8 cellular contexts compared by ENCODE assay signal in the genomic region with DNA sequence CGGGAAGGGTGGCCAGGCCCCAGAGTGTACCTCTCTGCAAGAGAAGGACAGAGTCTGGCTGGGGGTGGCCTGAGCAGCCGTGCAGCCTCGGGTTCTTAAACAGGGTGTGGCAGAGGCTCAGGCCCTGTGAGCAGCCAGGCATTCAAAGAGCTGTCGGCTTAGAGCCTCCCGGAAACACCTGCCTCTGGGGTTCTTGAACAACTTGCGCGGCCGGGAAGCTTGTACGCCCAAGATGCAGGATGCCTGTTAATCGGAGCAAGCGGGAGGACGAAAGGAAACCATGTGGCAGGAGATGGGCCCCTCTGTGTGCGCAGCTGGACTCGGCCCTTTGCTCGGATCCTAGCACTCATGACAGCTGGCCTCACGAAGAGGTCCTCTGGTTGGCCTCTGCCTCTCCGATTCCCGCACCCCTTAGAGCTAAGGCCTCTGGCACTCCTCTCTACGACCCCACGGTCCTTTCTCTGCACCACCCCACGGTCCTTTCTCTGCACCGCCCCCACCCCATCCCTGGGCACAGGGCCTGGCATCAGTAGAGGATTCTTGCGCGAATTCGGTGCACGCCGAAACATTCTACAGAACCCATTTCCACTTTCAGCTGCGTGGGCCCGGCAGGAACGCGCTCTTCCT. TPM values are rescaled to one million over a fixed set of nuclear protein-coding genes. Genes with fewer than 3 reads are reported as not detected.
DNase-seq lines count a peak whose midpoint lies in the region; ATAC-seq and TF ChIP-seq lines count a peak whose summit lies in the region.

No MANE protein-coding gene starts in this region.

- in situ Hi-C loops in IMR-90 (cut with MboI; ENCODE audit: low sequenced_read_pairs): loop anchor here (5.0 to 10.0 kb wide), 2 partner anchors 778 to 866 kb away; no protein-coding TSS in a partner anchor

- POLR2A ChIA-PET in IMR-90 (lab: Charles Lee; ENCODE audit: unreplicated experiment): no interaction called here

- no peaks in the 10 kb centered on the region for H3K9me3 Mint-ChIP-seq in activated T-helper 17 cell treated with anti-CD3 and anti-CD28 coated beads, Interleukin-2, amount 50 U/mL, for 72 hours

- no peak overlapping the region for H3K18ac ChIP-seq in IMR-90 (ENCODE audit: low read depth, low read length)

- TF ChIP-seq CTCF in IMR-90 (conservative IDR thresholded peaks at IDR 0.05; ENCODE audit: low read depth, low read length) (no peak), mucosa of descending colon (IDR thresholded peaks at IDR 0.05) (no peak)

- H2BK120ac ChIP-seq in IMR-90 (ENCODE audit: low read depth, low read length): no peak overlapping the region

- H2BK5ac ChIP-seq in IMR-90 (ENCODE audit: low read depth, low read length, poor library complexity, severe bottlenecking): no peak overlapping the region

- H3K27me3 ChIP-seq in IMR-90 (ENCODE audit: control insufficient read depth, insufficient read depth, low read length): peaks cover 34% of the 10 kb centered on the region

- no peak overlapping the region for H2AK9ac ChIP-seq in IMR-90 (replicated peaks; ENCODE audit: low read depth, low read length, poor library complexity)

- H3K4me3 ChIP-seq in IMR-90 (ENCODE audit: insufficient read depth, low read depth, low read length) (no peak overlapping the region), mucosa of descending colon (no peak overlapping the region)

- BruUV-seq in IMR-90 (replicated peaks; lab: Mats Ljungman, UMichigan): no TSS peak

- H2AK5ac ChIP-seq in IMR-90 (ENCODE audit: low read depth, low read length): no peak overlapping the region

- H4K8ac ChIP-seq in IMR-90 (ENCODE audit: low read depth in 2 of 2, low read length in 2 of 2): no peak overlapping the region

- TF ChIP-seq POLR2A in IMR-90 (IDR thresholded peaks at IDR 0.05; ENCODE audit: low read depth, low read length): no peak

- no peak overlapping the region for H3K23ac ChIP-seq in IMR-90 (ENCODE audit: low read depth, low read length)

- CTCF ChIA-PET in IMR-90 (lab: Yijun Ruan, JAX): interaction anchor here (0.6 to 1.8 kb wide), 3 partner anchors 68 to 780 kb away, joined by 3 to 4 read pairs (median 4); a partner anchor contains a TSS

- H3K9ac ChIP-seq in IMR-90 (ENCODE audit: low read depth, low read length): no peak overlapping the region

- H3K4ac ChIP-seq in IMR-90 (ENCODE audit: low read depth, low read length): no peak overlapping the region

- no peaks in the 10 kb centered on the region for H3K36me3 Mint-ChIP-seq in activated T-helper 17 cell treated with anti-CD3 and anti-CD28 coated beads, Interleukin-2, amount 50 U/mL, for 72 hours (ENCODE audit: low read depth)

- no peaks in the 10 kb centered on the region for H3K4me1 Mint-ChIP-seq in activated T-helper 17 cell treated with anti-CD3 and anti-CD28 coated beads, Interleukin-2, amount 50 U/mL, for 72 hours

- no peak overlapping the region for H3K4me2 ChIP-seq in IMR-90 (ENCODE audit: low read depth, low read length)

- no peak overlapping the region for H3K27ac Mint-ChIP-seq in activated T-helper 17 cell treated with anti-CD3 and anti-CD28 coated beads, Interleukin-2, amount 50 U/mL, for 72 hours

- H3K4me1 ChIP-seq in IMR-90 (ENCODE audit: control insufficient read depth, insufficient read depth, low read length) (no peaks in the 10 kb centered on the region), mucosa of descending colon (ENCODE audit: low read depth) (no peaks in the 10 kb centered on the region)

- intact Hi-C loops in IMR-90 (cut with micrococcal nuclease) (loop anchor here (1.0 to 2.0 kb wide), 7 partner anchors 74 to 866 kb away; no protein-coding TSS in a partner anchor), mucosa of descending colon (cut with DNase I, micrococcal nuclease) (loop anchor here (5.0 kb wide), 3 partner anchors 778 to 873 kb away; no protein-coding TSS in a partner anchor)

- H3K36me3 ChIP-seq in IMR-90 (ENCODE audit: control insufficient read depth, insufficient read depth, low read length) (no peaks in the 10 kb centered on the region), mucosa of descending colon (ENCODE audit: low read depth) (no peaks in the 10 kb centered on the region)

- H3K9me3 ChIP-seq in IMR-90 (ENCODE audit: control insufficient read depth, insufficient read depth, low read length) (peaks cover 3% of the 10 kb centered on the region; the same call in 1 of the 2 replicates), mucosa of descending colon (no peaks in the 10 kb centered on the region)

- no peak overlapping the region for H4K91ac ChIP-seq in IMR-90 (ENCODE audit: insufficient read depth, low read depth, low read length)

- H3K56ac ChIP-seq in IMR-90 (ENCODE audit: extremely low read depth, insufficient read depth, low read length): no peak overlapping the region

- H3K27ac ChIP-seq in IMR-90 (ENCODE audit: insufficient read depth, low read length): no peak overlapping the region

- H2BK20ac ChIP-seq in IMR-90 (ENCODE audit: low read depth, low read length): no peak overlapping the region

- dilution Hi-C loops in IMR-90 (cut with HindIII; ENCODE audit: low sequenced_read_pairs, unreplicated experiment): no loop called here

- ATAC-seq in IMR-90 (ENCODE audit: low read depth) (peak; percentile 5; the same call in 1 of the 2 replicates), mucosa of descending colon (peak; percentile 71), HG02571 (IDR thresholded peaks at IDR 0.05; ENCODE audit: unreplicated experiment) (no peak), HG03342 (IDR thresholded peaks at IDR 0.05; ENCODE audit: unreplicated experiment) (no peak)
- ATAC-seq in activated T-helper 17 cell treated with anti-CD3 and anti-CD28 coated beads, Interleukin-2, amount 50 U/mL, for 72 hours (replicated peaks): peak; percentile 9

- no peak for TF ChIP-seq RAD21 in IMR-90 (IDR thresholded peaks at IDR 0.05; ENCODE audit: low read length)

- peaks cover 15% of the 10 kb centered on the region for H3K27me3 Mint-ChIP-seq in activated T-helper 17 cell treated with anti-CD3 and anti-CD28 coated beads, Interleukin-2, amount 50 U/mL, for 72 hours

- DNase-seq in DMS53 (lab: John Stamatoyannopoulos, UW): peak; percentile 66
- DNase-seq in IMR-90: no peak
- peak in 2 of 3 donors; percentile 25 to 32 for DNase-seq in mucosa of descending colon
- no peak for DNase-seq in T-helper 9 cell
- no peak for DNase-seq in activated CD4-positive, alpha-beta T cell treated with anti-CD3 and anti-CD28 coated beads for 4 hours

- H3K14ac ChIP-seq in IMR-90 (replicated peaks; ENCODE audit: low read depth, low read length): no peak overlapping the region

- H2BK15ac ChIP-seq in IMR-90 (ENCODE audit: low read depth, low read length): no peak overlapping the region

- H4K20me1 ChIP-seq in IMR-90 (ENCODE audit: insufficient read depth, low read length): no peaks in the 10 kb centered on the region

- WGBS in IMR-90 (ENCODE audit: extremely low coverage in 2 of 2, insufficient read length in 1 of 2), 2 experiments: 40% methylated on average over 22 of the region's 31 CpGs; no CpG with 5 or more reads in 1 of the 2 experiments

- peak overlapping the region; percentile 89 for H2AFZ ChIP-seq in IMR-90 (replicated peaks; ENCODE audit: low read length, poor library complexity)

- no peaks in the 10 kb centered on the region for H3K79me1 ChIP-seq in IMR-90 (ENCODE audit: low read depth in 1 of 2, low read length in 2 of 2)

- no peaks in the 10 kb centered on the region for H3K9me1 ChIP-seq in IMR-90 (ENCODE audit: insufficient read depth, low read length)

- H4K5ac ChIP-seq in IMR-90 (ENCODE audit: low read depth, low read length): no peak overlapping the region

- peak overlapping the region; percentile 17 for H3K4me3 Mint-ChIP-seq in activated T-helper 17 cell treated with anti-CD3 and anti-CD28 coated beads, Interleukin-2, amount 50 U/mL, for 72 hours

TF ChIP-seq in IMR-90, 13 proteins besides CTCF, POLR2A, EP300 and RAD21 (continues in another document):
- TF ChIP-seq FOS (IDR thresholded peaks at IDR 0.05; ENCODE audit: low read depth, low read length): no peak
- no peak for TF ChIP-seq RFX5 (IDR thresholded peaks at IDR 0.05; ENCODE audit: low read depth, low read length)
- TF ChIP-seq CHD1 (IDR thresholded peaks at IDR 0.05; ENCODE audit: low read depth, low read length): no peak
- no peak for TF ChIP-seq BHLHE40 (IDR thresholded peaks at IDR 0.05; ENCODE audit: low read depth, low read length)
- TF ChIP-seq MAFK (IDR thresholded peaks at IDR 0.05; ENCODE audit: low read depth, low read length): no peak
- no peak for TF ChIP-seq NFE2L2 (IDR thresholded peaks at IDR 0.05; ENCODE audit: low read depth, low read length)
- TF ChIP-seq, protein P1, sequence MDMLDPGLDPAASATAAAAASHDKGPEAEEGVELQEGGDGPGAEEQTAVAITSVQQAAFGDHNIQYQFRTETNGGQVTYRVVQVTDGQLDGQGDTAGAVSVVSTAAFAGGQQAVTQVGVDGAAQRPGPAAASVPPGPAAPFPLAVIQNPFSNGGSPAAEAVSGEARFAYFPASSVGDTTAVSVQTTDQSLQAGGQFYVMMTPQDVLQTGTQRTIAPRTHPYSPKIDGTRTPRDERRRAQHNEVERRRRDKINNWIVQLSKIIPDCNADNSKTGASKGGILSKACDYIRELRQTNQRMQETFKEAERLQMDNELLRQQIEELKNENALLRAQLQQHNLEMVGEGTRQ (IDR thresholded peaks at IDR 0.05; ENCODE audit: low read depth, low read length): no peak
- TF ChIP-seq, protein P2, sequence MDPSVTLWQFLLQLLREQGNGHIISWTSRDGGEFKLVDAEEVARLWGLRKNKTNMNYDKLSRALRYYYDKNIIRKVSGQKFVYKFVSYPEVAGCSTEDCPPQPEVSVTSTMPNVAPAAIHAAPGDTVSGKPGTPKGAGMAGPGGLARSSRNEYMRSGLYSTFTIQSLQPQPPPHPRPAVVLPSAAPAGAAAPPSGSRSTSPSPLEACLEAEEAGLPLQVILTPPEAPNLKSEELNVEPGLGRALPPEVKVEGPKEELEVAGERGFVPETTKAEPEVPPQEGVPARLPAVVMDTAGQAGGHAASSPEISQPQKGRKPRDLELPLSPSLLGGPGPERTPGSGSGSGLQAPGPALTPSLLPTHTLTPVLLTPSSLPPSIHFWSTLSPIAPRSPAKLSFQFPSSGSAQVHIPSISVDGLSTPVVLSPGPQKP (IDR thresholded peaks at IDR 0.05; ENCODE audit: borderline replicate concordance, low read depth, low read length): no peak

RNA-seq across cellular contexts. Expression of a gene that starts 23.9 kb away (rescaled TPM):
- total RNA-seq in IMR-90 (2012; rRNA removed) (8.1 and 8.4 TPM in 2 replicates), mucosa of descending colon (10 to 100 TPM in 1 of 3 donors, 1 to 10 TPM in 2; 4.5 to 11.4 (median 5.4) TPM)
- 3.9 and 4.2 TPM in 2 replicates for polyA plus RNA-seq in IMR-90 (2012; rRNA removed)
- 1.5 and 7.0 TPM in 2 replicates for polyA plus RNA-seq in IMR-90 (2012; cell fraction: cytosol; rRNA removed)
- 3.0 and 8.2 TPM in 2 replicates for polyA plus RNA-seq in IMR-90 (2012; cell fraction: nucleus; rRNA removed; ENCODE audit: low replicate concordance)
- 1 to 10 TPM in 1 of 2 donors, under 1 TPM in 1; 0.98 to 1.3 TPM for total RNA-seq in activated T-helper 17 cell treated with anti-CD3 and anti-CD28 coated beads, Interleukin-2, amount 50 U/mL, for 72 hours

RNA-seq across cellular contexts. Expression of a gene that starts 25.2 kb away (rescaled TPM):
- total RNA-seq in IMR-90 (2012; rRNA removed) (18.8 and 20.6 TPM in 2 replicates), mucosa of descending colon (1 to 10 TPM; 5.9 to 9.8 (median 6.5) TPM)
- polyA plus RNA-seq in IMR-90 (2012; rRNA removed): 28.9 and 29.1 TPM in 2 replicates
- 30.9 and 33.9 TPM in 2 replicates for polyA plus RNA-seq in IMR-90 (2012; cell fraction: cytosol; rRNA removed)
- polyA plus RNA-seq in IMR-90 (2012; cell fraction: nucleus; rRNA removed; ENCODE audit: low replicate concordance): 15.3 and 19.0 TPM in 2 replicates
- 1 to 10 TPM; 8.7 to 9.9 TPM for total RNA-seq in activated T-helper 17 cell treated with anti-CD3 and anti-CD28 coated beads, Interleukin-2, amount 50 U/mL, for 72 hours

Comparison
In these comparisons a context has a peak if more than half of its experiments do, and no peak if none do; other contexts are left out.
1. DNase-seq: peak in DMS53 (single experiment) and mucosa of descending colon (2 of 3); none in IMR-90 (single experiment), T-helper 9 cell (single experiment) and activated CD4-positive, alpha-beta T cell treated with anti-CD3 and anti-CD28 coated beads for 4 hours (0 of 2).
2. ATAC-seq: peak in IMR-90 (single experiment), activated T-helper 17 cell treated with anti-CD3 and anti-CD28 coated beads, Interleukin-2, amount 50 U/mL, for 72 hours (single experiment) and mucosa of descending colon (single experiment); none in HG02571 (single experiment) and HG03342 (single experiment).